ENCODE assay signal across 8 cellular contexts in the genomic region with DNA sequence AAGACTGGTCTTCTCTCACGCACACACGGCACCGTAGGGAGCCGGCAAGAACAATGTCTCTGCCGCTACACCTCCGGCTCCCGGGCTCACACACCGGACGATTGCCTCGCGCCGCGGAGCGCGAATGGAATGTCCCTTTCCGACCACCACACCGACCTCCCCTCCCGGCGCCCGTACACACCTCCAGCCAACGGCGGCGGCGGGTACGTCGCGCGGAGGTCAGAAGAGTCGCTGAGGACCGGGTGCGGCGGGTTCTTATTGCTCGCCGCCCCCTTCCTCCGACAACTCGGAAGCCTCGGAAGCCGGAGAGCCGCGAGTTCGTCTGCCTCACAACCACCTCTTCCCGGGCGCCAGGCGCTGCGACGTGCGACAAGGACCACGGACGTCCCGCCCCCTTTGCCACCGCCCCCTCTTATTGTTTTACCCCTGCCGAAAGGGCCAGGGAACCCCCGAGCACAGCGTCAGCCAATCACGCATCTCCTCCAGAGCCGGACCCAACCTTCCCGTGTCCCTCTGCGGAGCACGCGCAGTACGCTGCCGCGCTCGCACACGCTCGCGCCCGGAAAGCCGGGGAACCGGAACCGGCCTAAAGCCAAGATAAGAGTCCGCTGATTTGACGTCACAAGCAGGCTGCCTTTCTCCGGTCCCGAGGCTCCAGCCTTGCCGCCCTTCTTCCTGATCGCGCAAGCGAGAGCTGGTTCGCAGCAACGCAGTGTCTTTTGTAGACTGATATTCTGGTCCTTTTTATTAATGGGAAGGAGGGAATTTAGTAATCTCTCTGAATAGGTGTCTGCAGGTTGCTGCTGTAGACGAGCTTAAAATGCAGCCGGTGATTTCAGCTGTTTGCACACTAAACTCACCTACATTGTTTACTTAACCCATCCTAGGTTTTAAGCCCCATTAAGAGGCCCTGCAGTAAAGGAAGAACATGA. TPM values are rescaled to one million over a fixed set of nuclear protein-coding genes. Genes with fewer than 3 reads are reported as not detected.
DNase-seq lines count a peak whose midpoint lies in the region; ATAC-seq and TF ChIP-seq lines count a peak whose summit lies in the region.

A gene (minus strand): TSS at position 385 of the 932 bp plus-strand sequence. CDS start 11,386 bp downstream, outside the sequence.

- ATAC-seq in DND-41 (ENCODE audit: insufficient read depth, low read depth), result peak; percentile 93

- peaks cover 7% of the 10 kb centered on the region for H3K36me3 Mint-ChIP-seq in activated T-helper 1 cell treated with anti-CD3 and anti-CD28 coated beads, Interleukin-12 subunit alpha, Interleukin-12 subunit beta, Interleukin-2, Interleukin-4 antibody, amounts not matched to agents 30 ng/mL and 10 ng/mL and 1 ng/mL, durations not matched to agents 14 hours and 24 hours and 36 hours (ENCODE audit: low read depth)

- H3K9me3 ChIP-seq in DND-41 (ENCODE audit: insufficient read depth, low read length, severe bottlenecking) (no peaks in the 10 kb centered on the region), GM23248 (ENCODE audit: low read depth) (no peaks in the 10 kb centered on the region), esophagus squamous epithelium (no peaks in the 10 kb centered on the region)

- intact Hi-C loops in activated T-helper 1 cell treated with anti-CD3 and anti-CD28 coated beads, Interleukin-12 subunit alpha, Interleukin-12 subunit beta, Interleukin-2, Interleukin-4 antibody, amounts not matched to agents 30 ng/mL and 10 ng/mL and 1 ng/mL, durations not matched to agents 14 hours and 24 hours and 36 hours (cut with micrococcal nuclease), result loop anchor here (1.0 to 5.0 kb wide), 7 partner anchors 9 to 539 kb away; a partner anchor contains a TSS
- intact Hi-C loops in esophagus squamous epithelium (cut with DNase I), result loop anchor here (5.0 kb wide), 1 partner anchor 49 kb away; a partner anchor contains a TSS

- H3K27me3 Mint-ChIP-seq in activated T-helper 1 cell treated with anti-CD3 and anti-CD28 coated beads, Interleukin-12 subunit alpha, Interleukin-12 subunit beta, Interleukin-2, Interleukin-4 antibody, amounts not matched to agents 30 ng/mL and 10 ng/mL and 1 ng/mL, durations not matched to agents 14 hours and 24 hours and 36 hours (ENCODE audit: insufficient read depth), result no peaks in the 10 kb centered on the region

- peak within 1 kb of the TSS; percentile 84 for H3K4me2 ChIP-seq in DND-41 (ENCODE audit: insufficient read depth, low read length)
- peak within 1 kb of the TSS; percentile 94 for H3K4me2 ChIP-seq in GM23248 (ENCODE audit: unreplicated experiment)

- H3K9me2 ChIP-seq in GM23248 (ENCODE audit: insufficient read depth), result no peaks in the 10 kb centered on the region

- peak within 1 kb of the TSS; percentile 88 for H3K9ac ChIP-seq in DND-41 (ENCODE audit: low read depth, low read length)
- H3K9ac ChIP-seq in GM23248, result peak within 1 kb of the TSS; percentile 94

- peaks cover 40% of the 10 kb centered on the region for H3K4me1 Mint-ChIP-seq in activated T-helper 1 cell treated with anti-CD3 and anti-CD28 coated beads, Interleukin-12 subunit alpha, Interleukin-12 subunit beta, Interleukin-2, Interleukin-4 antibody, amounts not matched to agents 30 ng/mL and 10 ng/mL and 1 ng/mL, durations not matched to agents 14 hours and 24 hours and 36 hours (ENCODE audit: low read depth)

- peaks cover 59% of the 10 kb centered on the region for H3K79me2 ChIP-seq in DND-41 (ENCODE audit: insufficient read depth, low read length)
- peaks cover 56% of the 10 kb centered on the region for H3K79me2 ChIP-seq in GM23248 (ENCODE audit: insufficient read depth)

- peak within 1 kb of the TSS; percentile 96 for H3K4me3 Mint-ChIP-seq in activated T-helper 1 cell treated with anti-CD3 and anti-CD28 coated beads, Interleukin-12 subunit alpha, Interleukin-12 subunit beta, Interleukin-2, Interleukin-4 antibody, amounts not matched to agents 30 ng/mL and 10 ng/mL and 1 ng/mL, durations not matched to agents 14 hours and 24 hours and 36 hours

- H2AFZ ChIP-seq in DND-41 (ENCODE audit: low read depth, low read length) (peak within 1 kb of the TSS; percentile 87), GM23248 (peak within 1 kb of the TSS; percentile 97)

- peaks cover 9% of the 10 kb centered on the region for H3F3A ChIP-seq in GM23248 (ENCODE audit: insufficient read depth)

- H3K27me3 ChIP-seq in DND-41 (ENCODE audit: insufficient read depth, low read length, poor library complexity) (no peaks in the 10 kb centered on the region), GM23248 (replicated peaks; ENCODE audit: insufficient read depth) (no peaks in the 10 kb centered on the region), esophagus squamous epithelium (no peaks in the 10 kb centered on the region)

- H4K20me1 ChIP-seq in DND-41 (ENCODE audit: insufficient read depth, low read length), result peaks cover 42% of the 10 kb centered on the region
- peaks cover 13% of the 10 kb centered on the region; the same call in 1 of the 2 replicates for H4K20me1 ChIP-seq in GM23248 (ENCODE audit: insufficient read depth)

- H3K36me3 ChIP-seq in DND-41 (ENCODE audit: insufficient read depth, low read length), result peaks cover 4% of the 10 kb centered on the region; the same call in 1 of the 2 replicates
- H3K36me3 ChIP-seq in GM23248 (ENCODE audit: low read depth), result no peaks in the 10 kb centered on the region
- H3K36me3 ChIP-seq in esophagus squamous epithelium, result no peaks in the 10 kb centered on the region

- in situ Hi-C loops in GM23248 (cut with MboI), result no loop called here

- WGBS in GM23248 (ENCODE audit: low coverage in 1 of 2, low lambda C conversion rate in 2 of 2, missing lambda C conversion rate in 2 of 2), 2 experiments, result 0 to 1% methylated on average over 72 to 83 of the region's 83 CpGs
- 0% methylated on average over 18 to 26 of the region's 83 CpGs for WGBS in esophagus squamous epithelium, 2 donors

- peak within 1 kb of the TSS; percentile 59 to 75 for H3K4me3 ChIP-seq in DND-41 (ENCODE audit: low read depth in 1 of 2, low read length in 2 of 2)
- peak within 1 kb of the TSS; percentile 97 for H3K4me3 ChIP-seq in GM23248
- H3K4me3 ChIP-seq in esophagus squamous epithelium, result peak within 1 kb of the TSS; percentile 63 to 89 (median 84)

- no peaks in the 10 kb centered on the region for H3K9me3 Mint-ChIP-seq in activated T-helper 1 cell treated with anti-CD3 and anti-CD28 coated beads, Interleukin-12 subunit alpha, Interleukin-12 subunit beta, Interleukin-2, Interleukin-4 antibody, amounts not matched to agents 30 ng/mL and 10 ng/mL and 1 ng/mL, durations not matched to agents 14 hours and 24 hours and 36 hours

- H3K4me1 ChIP-seq in DND-41 (ENCODE audit: insufficient read depth, low read length) (peaks cover 41% of the 10 kb centered on the region), GM23248 (ENCODE audit: insufficient read depth) (peaks cover 30% of the 10 kb centered on the region), esophagus squamous epithelium (peaks cover 23 to 53% (median 24%) of the 10 kb centered on the region in 3 donors)

- TF ChIP-seq POLR2A in esophagus squamous epithelium (IDR thresholded peaks at IDR 0.05), result peak in 3 of 4 donors; percentile 72 to 96 (median 88)

- H3K27ac ChIP-seq in DND-41 (ENCODE audit: low read length), result peak within 1 kb of the TSS; percentile 93
- H3K27ac ChIP-seq in GM23248, result peak within 1 kb of the TSS; percentile 93
- peak within 1 kb of the TSS; percentile 90 to 97 (median 94) for H3K27ac ChIP-seq in esophagus squamous epithelium

- TF ChIP-seq CTCF in DND-41 (IDR thresholded peaks at IDR 0.05; ENCODE audit: borderline replicate concordance, extremely low read depth, low read length, poor library complexity, severe bottlenecking) (no peak), esophagus squamous epithelium (IDR thresholded peaks at IDR 0.05) (peak in 1 of 6 experiments; percentile 9)

- DNase-seq in DND-41 (peak; percentile 98), GM23248 (peak; percentile 99), Kasumi-1 (lab: John Stamatoyannopoulos, UW) (peak; percentile 98), RPMI7951 (ENCODE audit: low read depth) (peak; percentile 96), esophagus squamous epithelium (lab: John Stamatoyannopoulos, UW) (peak; percentile 93), myocyte (ENCODE audit: low read depth) (peak; percentile 99)
- peak; percentile 96 for DNase-seq in activated T-helper 1 cell treated with anti-CD3 and anti-CD28 coated beads, Interleukin-12 subunit alpha, Interleukin-12 subunit beta, Interleukin-2, Interleukin-4 antibody, amounts not matched to agents 30 ng/mL and 10 ng/mL and 1 ng/mL, durations not matched to agents 14 hours and 24 hours and 36 hours (ENCODE audit: low spot score)
- DNase-seq in stimulated activated CD8-positive, alpha-beta memory T cell treated with anti-CD3 and anti-CD28 coated beads, Interleukin-7, amount 100 ng/mL, for 48 hours (ENCODE audit: extremely low read depth in 1 of 2, low read depth in 1 of 2), result peak; percentile 94 to 98

- H3K27ac Mint-ChIP-seq in activated T-helper 1 cell treated with anti-CD3 and anti-CD28 coated beads, Interleukin-12 subunit alpha, Interleukin-12 subunit beta, Interleukin-2, Interleukin-4 antibody, amounts not matched to agents 30 ng/mL and 10 ng/mL and 1 ng/mL, durations not matched to agents 14 hours and 24 hours and 36 hours, result peak within 1 kb of the TSS; percentile 98

RNA-seq across cellular contexts. Expression of the gene that starts here (rescaled TPM):
- total RNA-seq in GM23248 (2014; rRNA removed; shearing (Covaris generic)), result 129 and 133 TPM in 2 replicates
- polyA plus RNA-seq in GM23248 (2016; fragmentation: Nextera tagmentation; extraction: Ambion mirVana), result 33.1 and 36.0 TPM in 2 replicates
- total RNA-seq in RPMI7951 (2014; rRNA removed; shearing (Covaris generic)), result 89.0 and 96.1 TPM in 2 replicates
- total RNA-seq in activated T-helper 1 cell treated with anti-CD3 and anti-CD28 coated beads, Interleukin-12 subunit alpha, Interleukin-12 subunit beta, Interleukin-2, Interleukin-4 antibody, amounts not matched to agents 30 ng/mL and 10 ng/mL and 1 ng/mL, durations not matched to agents 14 hours and 24 hours and 36 hours, result 143 and 144 TPM in 2 replicates
- total RNA-seq in esophagus squamous epithelium, result 10 to 100 TPM; 51.5 to 90.2 (median 65.1) TPM
- 193 and 231 TPM in 2 replicates for total RNA-seq in myocyte
- polyA plus RNA-seq in myocyte (2012), result 95.1 TPM

Comparison
In these comparisons a context has a peak if more than half of its experiments do, and no peak if none do; other contexts are left out.
1. Peak in every context shown above with its lines: DNase-seq, ATAC-seq, H3K4me3 ChIP-seq and H3K27ac ChIP-seq.